In genomic region chr10:44477021-44477420, GRCh38 we compare ENCODE assay signal across 17 cellular contexts.
A peak's percentile ranks its signal among the peaks of the same experiment; 100 is the strongest.
DNase-seq lines count a peak whose midpoint lies in the region; TF ChIP-seq lines count a peak whose summit lies in the region.
"Had no signal": no experiment of that assay in that cellular context is flagged by ENCODE, and none has a peak within 500 bp of the region (broad histone marks: within the 10 kb centered on the region; RNA-seq: fewer than 3 reads in every experiment).

No MANE protein-coding gene starts in this region.

- intact Hi-C loops in activated CD4-positive, alpha-beta T cell treated with anti-CD3 and anti-CD28 coated beads, Interleukin-2, amount 10 ng/mL, durations not matched to agents 24 days and 14 days (cut with micrococcal nuclease), result no loop called here
- intact Hi-C loops in uterus (cut with DNase I; ENCODE audit: low total_unique reads), result no loop called here

- no peak for TF ChIP-seq CTCF in brain (conservative IDR thresholded peaks at IDR 0.05)
- TF ChIP-seq CTCF in uterus (IDR thresholded peaks at IDR 0.05), result no peak

- no peaks in the 10 kb centered on the region for H3K36me3 ChIP-seq in uterus
- H3K36me3 ChIP-seq: spleen had no signal

- H3K27me3 Mint-ChIP-seq in activated CD4-positive, alpha-beta T cell treated with anti-CD3 and anti-CD28 coated beads, Interleukin-2, amount 10 ng/mL, durations not matched to agents 24 days and 14 days, result no peaks in the 10 kb centered on the region
- peaks cover 6% of the 10 kb centered on the region for H3K27me3 Mint-ChIP-seq in brain
- H3K27me3 Mint-ChIP-seq: CD4-positive, CD25-positive, alpha-beta regulatory T cell had no signal

- no peaks in the 10 kb centered on the region for H3K27me3 ChIP-seq in uterus
- H3K27me3 ChIP-seq: spleen had no signal

- no peak overlapping the region for H3K4me3 Mint-ChIP-seq in activated CD4-positive, alpha-beta T cell treated with anti-CD3 and anti-CD28 coated beads, Interleukin-2, amount 10 ng/mL, durations not matched to agents 24 days and 14 days
- H3K4me3 Mint-ChIP-seq in brain, result no peak overlapping the region
- H3K4me3 Mint-ChIP-seq: CD4-positive, CD25-positive, alpha-beta regulatory T cell had no signal

- DNase-seq in activated CD4-positive, alpha-beta T cell treated with anti-CD3 and anti-CD28 coated beads, Interleukin-2, amount 10 ng/mL, durations not matched to agents 24 days and 14 days, result peak; percentile 14
- no peak for DNase-seq in activated CD4-positive, alpha-beta T cell treated with anti-CD3 and anti-CD28 coated beads for 1 hour
- DNase-seq in islet precursor cell (peak; percentile 53), uterus (peak; percentile 49 to 61), NCI-H1417 treated with DMSO at 0.1 percent for 48 hours (lab: John Stamatoyannopoulos, UW) (no peak), GM19238 (ENCODE audit: insufficient read length, low spot score) (no peak), NCI-H1930 (lab: John Stamatoyannopoulos, UW) (no peak)
- DNase-seq: activated naive CD4-positive, alpha-beta T cell; CD4-positive, CD25-positive, alpha-beta regulatory T cell; DMS79 treated with DMSO at 0.1 percent for 48 hours; dorsolateral prefrontal cortex; erythroblast; hippocampal formation; spleen; SW 1271 had no signal

- no peak overlapping the region for H3K27ac Mint-ChIP-seq in activated CD4-positive, alpha-beta T cell treated with anti-CD3 and anti-CD28 coated beads, Interleukin-2, amount 10 ng/mL, durations not matched to agents 24 days and 14 days
- peak overlapping the region in 3 of 5 experiments; percentile 37 to 65 (median 65) for H3K27ac Mint-ChIP-seq in brain

- TF ChIP-seq POLR2A in uterus (IDR thresholded peaks at IDR 0.05), result no peak

- no peaks in the 10 kb centered on the region for H3K9me3 ChIP-seq in uterus

- H3K36me3 Mint-ChIP-seq in activated CD4-positive, alpha-beta T cell treated with anti-CD3 and anti-CD28 coated beads, Interleukin-2, amount 10 ng/mL, durations not matched to agents 24 days and 14 days (ENCODE audit: low read depth), result no peaks in the 10 kb centered on the region
- H3K36me3 Mint-ChIP-seq in brain, result no peaks in the 10 kb centered on the region
- H3K36me3 Mint-ChIP-seq: CD4-positive, CD25-positive, alpha-beta regulatory T cell had no signal

- no peaks in the 10 kb centered on the region for H3K4me1 Mint-ChIP-seq in activated CD4-positive, alpha-beta T cell treated with anti-CD3 and anti-CD28 coated beads, Interleukin-2, amount 10 ng/mL, durations not matched to agents 24 days and 14 days
- peaks cover 11% of the 10 kb centered on the region for H3K4me1 Mint-ChIP-seq in brain
- H3K4me1 Mint-ChIP-seq: CD4-positive, CD25-positive, alpha-beta regulatory T cell had no signal

- H3K4me1 ChIP-seq in uterus, result peaks cover 5 to 14% of the 10 kb centered on the region in 2 donors

- peak overlapping the region; percentile 2 to 26 for H3K27ac ChIP-seq in uterus
- H3K27ac ChIP-seq: 22Rv1, dorsolateral prefrontal cortex had no signal

- H3K9me3 Mint-ChIP-seq in activated CD4-positive, alpha-beta T cell treated with anti-CD3 and anti-CD28 coated beads, Interleukin-2, amount 10 ng/mL, durations not matched to agents 24 days and 14 days, result peaks cover 6% of the 10 kb centered on the region
- peaks cover 0 to 7% (median 3%) of the 10 kb centered on the region in 5 experiments for H3K9me3 Mint-ChIP-seq in brain

- H3K4me3 ChIP-seq in uterus, result no peak overlapping the region
- H3K4me3 ChIP-seq: dorsolateral prefrontal cortex, spleen had no signal

Comparison
In these comparisons a context has a peak if more than half of its experiments do, and no peak if none do; other contexts are left out.
1. DNase-seq: peak in activated CD4-positive, alpha-beta T cell treated with anti-CD3 and anti-CD28 coated beads, Interleukin-2, amount 10 ng/mL, durations not matched to agents 24 days and 14 days (single experiment), islet precursor cell (single experiment) and uterus (2 of 2); none in activated CD4-positive, alpha-beta T cell treated with anti-CD3 and anti-CD28 coated beads for 1 hour (single experiment), NCI-H1417 treated with DMSO at 0.1 percent for 48 hours (single experiment), GM19238 (single experiment) and NCI-H1930 (0 of 2).